In the genomic region with DNA sequence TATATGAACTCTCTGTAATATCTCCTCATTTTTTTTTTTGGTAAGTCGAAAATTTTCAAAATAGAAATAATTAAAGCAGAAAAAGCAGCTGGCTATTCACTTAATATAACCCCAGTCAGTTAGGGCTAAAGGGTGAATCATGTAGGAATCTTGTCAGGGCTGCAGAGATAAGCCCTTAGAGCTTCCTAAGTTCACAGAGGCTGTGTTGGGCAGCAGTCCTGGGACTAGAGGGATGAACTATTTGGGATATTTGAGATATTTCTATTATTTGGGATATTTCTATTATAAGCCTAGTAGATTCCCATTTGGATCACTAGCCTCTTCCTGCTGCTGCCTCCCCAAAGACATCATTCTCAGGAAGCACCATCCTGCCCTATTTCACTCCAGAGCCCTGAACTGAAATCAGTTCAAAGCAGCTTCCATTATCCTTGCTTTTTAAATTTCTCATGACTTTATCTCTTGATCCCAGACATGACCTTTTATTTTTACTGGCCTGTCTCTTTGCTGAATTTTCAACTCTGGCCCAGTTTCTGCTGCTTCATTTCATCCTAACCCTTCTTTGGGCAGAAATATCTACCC, we compare ENCODE assay signal across 23 cellular contexts.
DNase-seq lines count a peak whose midpoint lies in the region; ATAC-seq and TF ChIP-seq lines count a peak whose summit lies in the region.
"Had no signal": no experiment of that assay in that cellular context is flagged by ENCODE, and none has a peak within 500 bp of the region (broad histone marks: within the 10 kb centered on the region; RNA-seq: fewer than 3 reads in every experiment).

No MANE protein-coding gene starts in this region.

- intact Hi-C loops in heart right ventricle (cut with DNase I), result no loop called here
- intact Hi-C loops in Right ventricle myocardium inferior (cut with DNase I), result no loop called here
- intact Hi-C loops in CD4-positive, alpha-beta T cell (cut with DNase I, micrococcal nuclease), result no loop called here

- no peak for DNase-seq in heart right ventricle
- no peak for DNase-seq in Right ventricle myocardium inferior (ENCODE audit: missing footprints)
- peak; percentile 27 for DNase-seq in OCI-M1 (lab: John Stamatoyannopoulos, UW)
- peak; percentile 32 for DNase-seq in iris pigment epithelial cell (ENCODE audit: low read depth)
- no peak for DNase-seq in smooth muscle cell (lab: John Stamatoyannopoulos, UW; ENCODE audit: unreplicated experiment)
- DNase-seq in CD4-positive, alpha-beta T cell, result no peak
- DNase-seq in midbrain (lab: John Stamatoyannopoulos, UW), result no peak
- DNase-seq: CD4-positive, CD25-positive, alpha-beta regulatory T cell; COR-L47; DMS53; GM23248; H9; KBM-7; MM.1S; NCI-H1694; NCI-H2029 treated with DMSO at 0.1 percent for 48 hours; NCI-H446 treated with DMSO at 0.1 percent for 48 hours; NCI-H526; NCI-H82; NK-92 treated with Interleukin-12 subunit alpha and Interleukin-12 subunit beta, amount 100 ng/mL, for 24 hours; PC-9; SHP77 had no signal

- no peak overlapping the region for H3K27ac Mint-ChIP-seq in CD4-positive, alpha-beta T cell
- H3K27ac Mint-ChIP-seq: CD4-positive, CD25-positive, alpha-beta regulatory T cell; H9 had no signal

- H3K4me1 ChIP-seq in heart right ventricle (peaks cover 0 to 32% (median 0%) of the 10 kb centered on the region in 9 donors), smooth muscle cell (ENCODE audit: low read depth) (no peaks in the 10 kb centered on the region)
- H3K4me1 ChIP-seq: BLaER1 had no signal

- H3K27me3 Mint-ChIP-seq in CD4-positive, alpha-beta T cell, result no peaks in the 10 kb centered on the region
- H3K27me3 Mint-ChIP-seq: CD4-positive, CD25-positive, alpha-beta regulatory T cell had no signal

- no peaks in the 10 kb centered on the region for H3K36me3 Mint-ChIP-seq in CD4-positive, alpha-beta T cell (ENCODE audit: low read depth)
- H3K36me3 Mint-ChIP-seq: CD4-positive, CD25-positive, alpha-beta regulatory T cell had no signal

- H3K4me3 Mint-ChIP-seq in CD4-positive, alpha-beta T cell, result no peak overlapping the region
- H3K4me3 Mint-ChIP-seq: CD4-positive, CD25-positive, alpha-beta regulatory T cell; H9 had no signal

- no peak overlapping the region for H2AFZ ChIP-seq in smooth muscle cell (ENCODE audit: low read depth)
- H2AFZ ChIP-seq: GM23248, PC-9 had no signal

- no peaks in the 10 kb centered on the region for H3K9me3 Mint-ChIP-seq in CD4-positive, alpha-beta T cell
- H3K9me3 Mint-ChIP-seq: H9 had no signal

- H3K36me3 ChIP-seq in heart right ventricle (no peaks in the 10 kb centered on the region), smooth muscle cell (ENCODE audit: low read depth) (no peaks in the 10 kb centered on the region)
- H3K36me3 ChIP-seq: BLaER1 had no signal

- 42 to 45% methylated on average over 1 of the region's 1 CpG for WGBS in heart right ventricle, 2 donors
- 50% methylated on average over 1 of the region's 1 CpG for WGBS in smooth muscle cell (ENCODE audit: low lambda C conversion rate)

- no peaks in the 10 kb centered on the region for H3K79me2 ChIP-seq in smooth muscle cell (ENCODE audit: low read depth)

- no peak overlapping the region for H3K9ac ChIP-seq in smooth muscle cell (ENCODE audit: low read depth)
- H3K9ac ChIP-seq: BLaER1, GM23248 had no signal

- no peaks in the 10 kb centered on the region for H3K4me1 Mint-ChIP-seq in CD4-positive, alpha-beta T cell (ENCODE audit: low read depth)
- H3K4me1 Mint-ChIP-seq: CD4-positive, CD25-positive, alpha-beta regulatory T cell; H9 had no signal

- CTCF ChIA-PET in CD4-positive, alpha-beta T cell (lab: Charles Lee), result no interaction called here

- H3K4me3 ChIP-seq in heart right ventricle, result no peak overlapping the region
- H3K4me3 ChIP-seq in smooth muscle cell, result no peak overlapping the region
- H3K4me3 ChIP-seq: BLaER1, GM23248, PC-9 had no signal

- no peaks in the 10 kb centered on the region for H4K20me1 ChIP-seq in smooth muscle cell (ENCODE audit: low read depth)
- H4K20me1 ChIP-seq: BLaER1 had no signal

- H3K27me3 ChIP-seq in heart right ventricle (no peaks in the 10 kb centered on the region), smooth muscle cell (ENCODE audit: low read depth) (no peaks in the 10 kb centered on the region)
- H3K27me3 ChIP-seq in CD4-positive, alpha-beta T cell (ENCODE audit: control insufficient read depth, insufficient read depth, low read length), result no peaks in the 10 kb centered on the region
- H3K27me3 ChIP-seq: BLaER1 had no signal

- POLR2A ChIA-PET in CD4-positive, alpha-beta T cell (lab: Charles Lee), result no interaction called here

- H3K27ac ChIP-seq in heart right ventricle (peak overlapping the region in 2 of 10 donors; percentile 6 to 58), smooth muscle cell (ENCODE audit: low read depth) (peak overlapping the region; percentile 35)
- no peak overlapping the region for H3K27ac ChIP-seq in CD4-positive, alpha-beta T cell (ENCODE audit: low read depth, low read length)
- H3K27ac ChIP-seq: BLaER1, GM23248, PC-9 had no signal

- no peak for TF ChIP-seq CTCF in heart right ventricle (IDR thresholded peaks at IDR 0.05)
- no peak for TF ChIP-seq CTCF in smooth muscle cell (IDR thresholded peaks at IDR 0.05; ENCODE audit: borderline replicate concordance, insufficient read depth, poor library complexity, severe bottlenecking)
- no peak for TF ChIP-seq CTCF in CD4-positive, alpha-beta T cell (IDR thresholded peaks at IDR 0.05)

- H3F3A ChIP-seq in smooth muscle cell (ENCODE audit: low read depth), result no peaks in the 10 kb centered on the region

- ATAC-seq in heart right ventricle (peak in 5 of 8 donors; percentile 54 to 77 (median 63)), Right ventricle myocardium inferior (no peak)
- ATAC-seq in CD4-positive, alpha-beta T cell (ENCODE audit: poor library complexity), result no peak

- H3K9me3 ChIP-seq in heart right ventricle, result peaks cover 0 to 13% (median 0%) of the 10 kb centered on the region in 11 donors
- no peaks in the 10 kb centered on the region for H3K9me3 ChIP-seq in smooth muscle cell (replicated peaks; ENCODE audit: low read depth)
- H3K9me3 ChIP-seq in CD4-positive, alpha-beta T cell (ENCODE audit: control insufficient read depth, low read length), result no peaks in the 10 kb centered on the region
- H3K9me3 ChIP-seq: BLaER1 had no signal

- peak overlapping the region; percentile 1 for H3K4me2 ChIP-seq in smooth muscle cell
- H3K4me2 ChIP-seq: BLaER1, PC-9 had no signal

Comparison
In these comparisons a context has a peak if more than half of its experiments do, and no peak if none do; other contexts are left out.
1. ATAC-seq: peak in heart right ventricle (5 of 8); none in Right ventricle myocardium inferior (single experiment) and CD4-positive, alpha-beta T cell (single experiment).
2. DNase-seq: peak in OCI-M1 (single experiment) and iris pigment epithelial cell (single experiment); none in heart right ventricle (0 of 2), Right ventricle myocardium inferior (single experiment), smooth muscle cell (single experiment), CD4-positive, alpha-beta T cell (0 of 10) and midbrain (single experiment).